In genomic region chrX:153766098-153766817, GRCh38 we compare ENCODE assay signal across 8 cellular contexts. TPM values are rescaled to one million over a fixed set of nuclear protein-coding genes. Genes with fewer than 3 reads are reported as not detected.
DNase-seq lines count a peak whose midpoint lies in the region; ATAC-seq, FAIRE-seq and TF ChIP-seq lines count a peak whose summit lies in the region.

No MANE protein-coding gene starts in this region.

- peaks cover 2% of the 10 kb centered on the region for H3K79me2 ChIP-seq in keratinocyte (ENCODE audit: control insufficient read depth, insufficient read depth, low read length)

- peak overlapping the region; percentile 59 for H3K4me3 Mint-ChIP-seq in activated naive CD8-positive, alpha-beta T cell treated with anti-CD3 and anti-CD28 coated beads, Interleukin-2, amount 50 U/mL, for 24 hours

- no peaks in the 10 kb centered on the region for H3K27me3 Mint-ChIP-seq in activated naive CD8-positive, alpha-beta T cell treated with anti-CD3 and anti-CD28 coated beads, Interleukin-2, amount 50 U/mL, for 24 hours

- H3K9me3 Mint-ChIP-seq in activated naive CD8-positive, alpha-beta T cell treated with anti-CD3 and anti-CD28 coated beads, Interleukin-2, amount 50 U/mL, for 24 hours: no peaks in the 10 kb centered on the region

- H3K4me1 Mint-ChIP-seq in activated naive CD8-positive, alpha-beta T cell treated with anti-CD3 and anti-CD28 coated beads, Interleukin-2, amount 50 U/mL, for 24 hours: peaks cover 17% of the 10 kb centered on the region

- peak overlapping the region; percentile 40 for H2AFZ ChIP-seq in keratinocyte (ENCODE audit: control insufficient read depth, low read length)

- peak overlapping the region in 1 of 3 experiments; percentile 2 for H3K4me3 ChIP-seq in keratinocyte (ENCODE audit: control insufficient read depth in 2 of 3, extremely low read depth in 1 of 3, insufficient read depth in 2 of 3, low read depth in 1 of 3, low read length in 3 of 3)

- DNase-seq in NCI-H748 (lab: John Stamatoyannopoulos, UW; ENCODE audit: unreplicated experiment): peak; percentile 18
- no peak for DNase-seq in NCI-H748 treated with DMSO at 0.1 percent for 48 hours (lab: John Stamatoyannopoulos, UW)
- peak; percentile 28 to 63 for DNase-seq in NOMO-1 (lab: John Stamatoyannopoulos, UW; ENCODE audit: unreplicated experiment in 2 of 2)
- peak; percentile 54 for DNase-seq in activated naive CD8-positive, alpha-beta T cell treated with anti-CD3 and anti-CD28 coated beads, Interleukin-2, amount 50 U/mL, for 24 hours
- DNase-seq in keratinocyte (ENCODE audit: low read depth, low spot score): no peak
- peak; percentile 2 to 32 for DNase-seq in stimulated activated CD8-positive, alpha-beta memory T cell treated with anti-CD3 and anti-CD28 coated beads, Interleukin-4, amount 100 ng/mL, for 4 hours (ENCODE audit: low read depth in 2 of 2, low spot score in 1 of 2)

- no peaks in the 10 kb centered on the region for H4K20me1 ChIP-seq in keratinocyte (ENCODE audit: control insufficient read depth, extremely low read depth, insufficient read depth, low read length)

- no peak for FAIRE-seq in keratinocyte (lab: Jason Lieb, UNC)

- dilution Hi-C loops in keratinocyte (cut with MboI; ENCODE audit: extremely low pct_ligation_motif_present, low sequenced_read_pairs): no loop called here

- no peaks in the 10 kb centered on the region for H3K27me3 ChIP-seq in keratinocyte (ENCODE audit: control insufficient read depth, extremely low read depth, insufficient read depth, low read length)

- TF ChIP-seq CTCF in keratinocyte (optimal IDR thresholded peaks at IDR 0.05 in 1 of 3, IDR thresholded peaks at IDR 0.05 in 1 of 3, conservative IDR thresholded peaks at IDR 0.05 in 1 of 3; ENCODE audit: extremely low read depth in 1 of 3, insufficient read depth in 2 of 3, low read length in 3 of 3): no peak

- peak overlapping the region; percentile 41 for H3K4me2 ChIP-seq in keratinocyte (ENCODE audit: control insufficient read depth, extremely low read depth, insufficient read depth, low read depth, low read length)

- ATAC-seq in activated naive CD8-positive, alpha-beta T cell treated with anti-CD3 and anti-CD28 coated beads, Interleukin-2, amount 50 U/mL, for 24 hours: peak; percentile 90
- ATAC-seq in GM21786 (IDR thresholded peaks at IDR 0.05; ENCODE audit: unreplicated experiment) (no peak), GM19395 (IDR thresholded peaks at IDR 0.05; ENCODE audit: unreplicated experiment) (no peak)

- H3K27ac Mint-ChIP-seq in activated naive CD8-positive, alpha-beta T cell treated with anti-CD3 and anti-CD28 coated beads, Interleukin-2, amount 50 U/mL, for 24 hours: no peak overlapping the region

- no peaks in the 10 kb centered on the region for H3K9me1 ChIP-seq in keratinocyte (ENCODE audit: control insufficient read depth, extremely low read depth, insufficient read depth, low read length)

- H3K27ac ChIP-seq in keratinocyte (ENCODE audit: control insufficient read depth, insufficient read depth, low read length): peak overlapping the region; percentile 26

- H3K36me3 ChIP-seq in keratinocyte (ENCODE audit: control insufficient read depth in 2 of 2, extremely low read depth in 1 of 2, insufficient read depth in 2 of 2, low read length in 2 of 2): peaks cover 0 to 2% of the 10 kb centered on the region in 2 experiments

- H3K36me3 Mint-ChIP-seq in activated naive CD8-positive, alpha-beta T cell treated with anti-CD3 and anti-CD28 coated beads, Interleukin-2, amount 50 U/mL, for 24 hours (ENCODE audit: low read depth): no peaks in the 10 kb centered on the region

- peak overlapping the region; percentile 33 for H3K9ac ChIP-seq in keratinocyte (ENCODE audit: control insufficient read depth, extremely low read depth, insufficient read depth, low read length)

- peaks cover 4% of the 10 kb centered on the region for H3K9me3 ChIP-seq in keratinocyte (ENCODE audit: control insufficient read depth, low read depth, low read length)

- H3K4me1 ChIP-seq in keratinocyte (ENCODE audit: control insufficient read depth, extremely low read depth, insufficient read depth, low read length): peaks cover 13% of the 10 kb centered on the region

RNA-seq across cellular contexts. Expression of gene PLXNB3, which starts 2.2 kb away (rescaled TPM):
- 7.2 to 14.4 TPM (median 8.6 TPM) in 3 replicates for polyA plus RNA-seq in keratinocyte
- 8.8 TPM for polyA plus RNA-seq in keratinocyte (2011; ENCODE audit: low read depth)
- polyA plus RNA-seq in keratinocyte (2011; cell fraction: cytosol; rRNA removed): 1.8 and 3.8 TPM in 2 replicates
- polyA plus RNA-seq in keratinocyte (2011; cell fraction: nucleus; rRNA removed): 41.3 and 62.6 TPM in 2 replicates
- polyA plus RNA-seq in keratinocyte (2012; ENCODE audit: low replicate concordance): 8.4 and 10.0 TPM in 2 replicates
- polyA minus RNA-seq in keratinocyte: 15.3 to 21.0 TPM (median 19.4 TPM) in 3 replicates
- 9.6 TPM for polyA minus RNA-seq in keratinocyte (2011; cell fraction: cytosol; rRNA and poly(A)+ RNA removed)
- 20.2 TPM in 2 replicates for polyA minus RNA-seq in keratinocyte (2011; cell fraction: nucleus; rRNA and poly(A)+ RNA removed)

RNA-seq across cellular contexts. Expression of gene SRPK3, which starts 14.6 kb away (rescaled TPM):
- polyA plus RNA-seq in keratinocyte: 0.08 to 0.21 TPM (median 0.10 TPM) in 3 replicates
- polyA plus RNA-seq in keratinocyte (2011; ENCODE audit: low read depth): not detected
- polyA plus RNA-seq in keratinocyte (2011; cell fraction: cytosol; rRNA removed): 0.05 TPM in 2 replicates
- polyA plus RNA-seq in keratinocyte (2011; cell fraction: nucleus; rRNA removed): 0.44 and 0.57 TPM in 2 replicates
- 0.08 and 0.51 TPM in 2 replicates for polyA plus RNA-seq in keratinocyte (2012; ENCODE audit: low replicate concordance)
- polyA minus RNA-seq in keratinocyte: not detected in 3 replicates
- polyA minus RNA-seq in keratinocyte (2011; cell fraction: cytosol; rRNA and poly(A)+ RNA removed): not detected
- polyA minus RNA-seq in keratinocyte (2011; cell fraction: nucleus; rRNA and poly(A)+ RNA removed): 0.23 TPM in 1 of 2 replicates, not detected in the other

RNA-seq across cellular contexts. Expression of gene IDH3G, which starts 27.9 kb away (rescaled TPM):
- 44.7 to 73.5 TPM (median 45.8 TPM) in 3 replicates for polyA plus RNA-seq in keratinocyte
- 21.8 TPM for polyA plus RNA-seq in keratinocyte (2011; ENCODE audit: low read depth)
- polyA plus RNA-seq in keratinocyte (2011; cell fraction: cytosol; rRNA removed): 35.4 and 55.3 TPM in 2 replicates
- 46.4 and 59.8 TPM in 2 replicates for polyA plus RNA-seq in keratinocyte (2011; cell fraction: nucleus; rRNA removed)
- 36.8 and 58.9 TPM in 2 replicates for polyA plus RNA-seq in keratinocyte (2012; ENCODE audit: low replicate concordance)
- polyA minus RNA-seq in keratinocyte: 66.7 to 139 TPM (median 87.4 TPM) in 3 replicates
- 52.2 TPM for polyA minus RNA-seq in keratinocyte (2011; cell fraction: cytosol; rRNA and poly(A)+ RNA removed)
- polyA minus RNA-seq in keratinocyte (2011; cell fraction: nucleus; rRNA and poly(A)+ RNA removed): 17.5 and 29.0 TPM in 2 replicates

RNA-seq across cellular contexts. Expression of gene SSR4, which starts 28.2 kb away (rescaled TPM):
- 187 to 320 TPM (median 209 TPM) in 3 replicates for polyA plus RNA-seq in keratinocyte
- 23.4 TPM for polyA plus RNA-seq in keratinocyte (2011; ENCODE audit: low read depth)
- 156 and 243 TPM in 2 replicates for polyA plus RNA-seq in keratinocyte (2011; cell fraction: cytosol; rRNA removed)
- 143 and 152 TPM in 2 replicates for polyA plus RNA-seq in keratinocyte (2011; cell fraction: nucleus; rRNA removed)
- polyA plus RNA-seq in keratinocyte (2012; ENCODE audit: low replicate concordance): 248 and 255 TPM in 2 replicates
- polyA minus RNA-seq in keratinocyte: 130 to 283 TPM (median 137 TPM) in 3 replicates
- polyA minus RNA-seq in keratinocyte (2011; cell fraction: cytosol; rRNA and poly(A)+ RNA removed): 468 TPM
- 42.7 and 49.4 TPM in 2 replicates for polyA minus RNA-seq in keratinocyte (2011; cell fraction: nucleus; rRNA and poly(A)+ RNA removed)

RNA-seq across cellular contexts. Expression of gene ABCD1, which starts 41.6 kb away (rescaled TPM):
- 0.81 to 2.0 TPM (median 0.86 TPM) in 3 replicates for polyA plus RNA-seq in keratinocyte
- polyA plus RNA-seq in keratinocyte (2011; ENCODE audit: low read depth): 0.32 TPM
- 0.78 and 1.8 TPM in 2 replicates for polyA plus RNA-seq in keratinocyte (2011; cell fraction: cytosol; rRNA removed)
- 3.2 TPM in 2 replicates for polyA plus RNA-seq in keratinocyte (2011; cell fraction: nucleus; rRNA removed)
- polyA plus RNA-seq in keratinocyte (2012; ENCODE audit: low replicate concordance): 1.3 and 3.9 TPM in 2 replicates
- 2.1 to 6.0 TPM (median 2.9 TPM) in 3 replicates for polyA minus RNA-seq in keratinocyte
- 3.5 TPM for polyA minus RNA-seq in keratinocyte (2011; cell fraction: cytosol; rRNA and poly(A)+ RNA removed)
- polyA minus RNA-seq in keratinocyte (2011; cell fraction: nucleus; rRNA and poly(A)+ RNA removed): 4.3 and 7.4 TPM in 2 replicates

Comparison
In these comparisons a context has a peak if more than half of its experiments do, and no peak if none do; other contexts are left out.
1. DNase-seq: peak in NCI-H748 (single experiment), NOMO-1 (2 of 2), activated naive CD8-positive, alpha-beta T cell treated with anti-CD3 and anti-CD28 coated beads, Interleukin-2, amount 50 U/mL, for 24 hours (single experiment) and stimulated activated CD8-positive, alpha-beta memory T cell treated with anti-CD3 and anti-CD28 coated beads, Interleukin-4, amount 100 ng/mL, for 4 hours (2 of 2); none in NCI-H748 treated with DMSO at 0.1 percent for 48 hours (single experiment) and keratinocyte (single experiment).